Comparison of ENCODE assay signal across 1 cellular context in genomic region chr2:100274566-100275199, GRCh38.
TF ChIP-seq lines count a peak whose summit lies in the region.

No MANE protein-coding gene starts in this region.

TF ChIP-seq in IMR-90, 13 proteins besides CTCF, POLR2A, EP300 and RAD21:
- TF ChIP-seq MAFK (IDR thresholded peaks at IDR 0.05; ENCODE audit: low read depth, low read length) (no peak), RCOR1 (IDR thresholded peaks at IDR 0.05; ENCODE audit: insufficient replicate concordance, low read length) (no peak), CEBPB (IDR thresholded peaks at IDR 0.05; ENCODE audit: low read depth, low read length) (no peak), CHD1 (IDR thresholded peaks at IDR 0.05; ENCODE audit: low read depth, low read length) (no peak), BHLHE40 (IDR thresholded peaks at IDR 0.05; ENCODE audit: low read depth, low read length) (no peak), RFX5 (IDR thresholded peaks at IDR 0.05; ENCODE audit: low read depth, low read length) (no peak), ELK1 (IDR thresholded peaks at IDR 0.05; ENCODE audit: borderline replicate concordance, low read depth, low read length) (no peak), NFE2L2 (IDR thresholded peaks at IDR 0.05; ENCODE audit: low read depth, low read length) (no peak)
- TF ChIP-seq, protein P1, sequence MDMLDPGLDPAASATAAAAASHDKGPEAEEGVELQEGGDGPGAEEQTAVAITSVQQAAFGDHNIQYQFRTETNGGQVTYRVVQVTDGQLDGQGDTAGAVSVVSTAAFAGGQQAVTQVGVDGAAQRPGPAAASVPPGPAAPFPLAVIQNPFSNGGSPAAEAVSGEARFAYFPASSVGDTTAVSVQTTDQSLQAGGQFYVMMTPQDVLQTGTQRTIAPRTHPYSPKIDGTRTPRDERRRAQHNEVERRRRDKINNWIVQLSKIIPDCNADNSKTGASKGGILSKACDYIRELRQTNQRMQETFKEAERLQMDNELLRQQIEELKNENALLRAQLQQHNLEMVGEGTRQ (IDR thresholded peaks at IDR 0.05; ENCODE audit: low read depth, low read length), result no peak
